Comparison of ENCODE assay signal across 9 cellular contexts in the genomic region with DNA sequence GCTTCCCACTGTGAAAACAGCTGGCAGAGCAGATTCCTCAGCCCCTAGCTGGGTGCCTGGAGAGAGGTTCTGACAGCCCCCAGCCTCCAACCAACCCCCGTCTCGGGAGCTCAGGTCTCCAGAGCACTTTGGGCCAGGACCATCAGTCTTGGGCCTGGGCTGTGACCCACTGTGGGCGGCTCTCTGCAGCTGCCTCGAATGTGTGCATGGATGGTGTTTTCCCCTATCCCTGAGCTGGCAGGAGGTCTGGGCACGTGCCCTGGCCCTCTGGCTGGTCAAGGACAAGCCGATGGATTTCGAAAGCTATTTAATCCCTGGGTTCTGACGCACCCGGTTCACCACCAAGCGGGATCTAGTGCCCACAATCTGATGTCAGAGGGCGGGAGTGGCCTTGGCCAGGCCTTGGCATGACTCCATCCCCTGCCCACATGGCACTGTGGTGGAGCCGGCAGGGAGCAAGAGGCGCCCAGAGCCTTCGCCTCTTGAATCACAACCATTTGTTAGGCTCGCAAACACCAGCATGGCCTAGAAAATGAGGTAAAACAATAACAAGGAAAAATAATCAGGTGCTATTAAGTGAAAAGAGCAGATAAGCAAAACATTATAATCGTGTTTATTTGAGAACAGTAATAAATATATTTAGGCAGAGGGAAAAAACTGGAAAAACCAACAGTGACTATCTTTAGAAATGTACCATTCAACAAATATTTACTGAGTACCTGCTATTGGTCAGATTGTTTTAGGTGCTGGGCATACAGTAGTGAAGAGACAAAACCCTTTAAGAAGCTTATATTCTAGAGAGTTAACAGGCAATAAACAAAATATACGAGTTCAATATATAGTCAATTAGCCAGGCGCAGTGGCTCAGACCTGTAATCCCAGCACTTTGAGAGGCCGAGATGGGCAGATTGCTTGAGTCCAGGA.
A peak's percentile ranks its signal among the peaks of the same experiment; 100 is the strongest.
DNase-seq lines count a peak whose midpoint lies in the region; ATAC-seq and TF ChIP-seq lines count a peak whose summit lies in the region.
"Had no signal": no experiment of that assay in that cellular context is flagged by ENCODE, and none has a peak within 500 bp of the region (broad histone marks: within the 10 kb centered on the region; RNA-seq: fewer than 3 reads in every experiment).

No MANE protein-coding gene starts in this region.

- no peaks in the 10 kb centered on the region for H3K9me3 ChIP-seq in esophagus muscularis mucosa
- H3K9me3 ChIP-seq in endodermal cell (ENCODE audit: control insufficient read depth, low read length), result no peaks in the 10 kb centered on the region

- TF ChIP-seq POLR2A in esophagus muscularis mucosa (IDR thresholded peaks at IDR 0.05; ENCODE audit: low read depth), result no peak

- WGBS in esophagus muscularis mucosa, result 73% methylated on average over 15 of the region's 19 CpGs
- WGBS in endodermal cell (ENCODE audit: insufficient coverage in 1 of 2, insufficient read length in 1 of 2), 2 experiments, result 92 to 93% methylated on average over 15 to 19 of the region's 19 CpGs

- TF ChIP-seq EP300 in esophagus muscularis mucosa (IDR thresholded peaks at IDR 0.05), result no peak

- H3K9me3 Mint-ChIP-seq in endodermal cell, result no peaks in the 10 kb centered on the region

- no peak for TF ChIP-seq CTCF in esophagus muscularis mucosa (IDR thresholded peaks at IDR 0.05)
- TF ChIP-seq CTCF in endodermal cell (conservative IDR thresholded peaks at IDR 0.05), result no peak

- H3K9ac ChIP-seq in endodermal cell (ENCODE audit: extremely low read depth, low read length, poor library complexity, severe bottlenecking), result no peak overlapping the region

- H3K36me3 Mint-ChIP-seq in endodermal cell (ENCODE audit: low read depth), result no peaks in the 10 kb centered on the region

- no peak overlapping the region for H3K4me3 ChIP-seq in esophagus muscularis mucosa
- H3K4me3 ChIP-seq in endodermal cell (ENCODE audit: low read length), result no peak overlapping the region

- no peak overlapping the region for H3K27ac Mint-ChIP-seq in endodermal cell

- intact Hi-C loops in esophagus muscularis mucosa (cut with DNase I), result no loop called here

- H3K36me3 ChIP-seq in esophagus muscularis mucosa (no peaks in the 10 kb centered on the region), endodermal cell (ENCODE audit: control insufficient read depth, insufficient read depth, low read length) (no peaks in the 10 kb centered on the region)

- peaks cover 13% of the 10 kb centered on the region for H3K4me1 Mint-ChIP-seq in endodermal cell

- H3K27me3 ChIP-seq in esophagus muscularis mucosa (no peaks in the 10 kb centered on the region), endodermal cell (ENCODE audit: control insufficient read depth, insufficient read depth, low read length, poor library complexity, severe bottlenecking) (peaks cover 17% of the 10 kb centered on the region)

- ATAC-seq in GM19328 (IDR thresholded peaks at IDR 0.05; ENCODE audit: unreplicated experiment) (no peak), HG02970 (IDR thresholded peaks at IDR 0.05; ENCODE audit: low FRiP score, unreplicated experiment) (no peak)

- DNase-seq in C1 segment of cervical spinal cord (lab: John Stamatoyannopoulos, UW) (peak in 12 of 14 donors; percentile 32 to 88 (median 76)), NCI-H69 (lab: John Stamatoyannopoulos, UW) (peak; percentile 65), esophagus muscularis mucosa (ENCODE audit: extremely low spot score) (no peak), myocyte (ENCODE audit: low read depth) (peak; percentile 99), DMS53 treated with DMSO at 0.1 percent for 48 hours (lab: John Stamatoyannopoulos, UW; ENCODE audit: unreplicated experiment) (no peak), endodermal cell (no peak)
- DNase-seq: MM.1S had no signal

- H3K27me3 Mint-ChIP-seq in endodermal cell (ENCODE audit: insufficient read depth), result peaks cover 26% of the 10 kb centered on the region

- H3K4me1 ChIP-seq in esophagus muscularis mucosa (peaks cover 23 to 46% (median 26%) of the 10 kb centered on the region in 4 donors), endodermal cell (ENCODE audit: control insufficient read depth, insufficient read depth, low read length) (peaks cover 5% of the 10 kb centered on the region)

- peak overlapping the region; percentile 57 to 98 (median 66) for H3K27ac ChIP-seq in esophagus muscularis mucosa (replicated peaks in 1 of 4)
- no peak overlapping the region for H3K27ac ChIP-seq in endodermal cell (ENCODE audit: low read depth, low read length)

- no peak overlapping the region for H3K4me3 Mint-ChIP-seq in endodermal cell

Comparison
In these comparisons a context has a peak if more than half of its experiments do, and no peak if none do; other contexts are left out.
1. DNase-seq: peak in C1 segment of cervical spinal cord (12 of 14), NCI-H69 (single experiment) and myocyte (single experiment); none in esophagus muscularis mucosa (single experiment), DMS53 treated with DMSO at 0.1 percent for 48 hours (single experiment) and endodermal cell (single experiment).